1 cellular context compared by ENCODE assay signal in the genomic region with DNA sequence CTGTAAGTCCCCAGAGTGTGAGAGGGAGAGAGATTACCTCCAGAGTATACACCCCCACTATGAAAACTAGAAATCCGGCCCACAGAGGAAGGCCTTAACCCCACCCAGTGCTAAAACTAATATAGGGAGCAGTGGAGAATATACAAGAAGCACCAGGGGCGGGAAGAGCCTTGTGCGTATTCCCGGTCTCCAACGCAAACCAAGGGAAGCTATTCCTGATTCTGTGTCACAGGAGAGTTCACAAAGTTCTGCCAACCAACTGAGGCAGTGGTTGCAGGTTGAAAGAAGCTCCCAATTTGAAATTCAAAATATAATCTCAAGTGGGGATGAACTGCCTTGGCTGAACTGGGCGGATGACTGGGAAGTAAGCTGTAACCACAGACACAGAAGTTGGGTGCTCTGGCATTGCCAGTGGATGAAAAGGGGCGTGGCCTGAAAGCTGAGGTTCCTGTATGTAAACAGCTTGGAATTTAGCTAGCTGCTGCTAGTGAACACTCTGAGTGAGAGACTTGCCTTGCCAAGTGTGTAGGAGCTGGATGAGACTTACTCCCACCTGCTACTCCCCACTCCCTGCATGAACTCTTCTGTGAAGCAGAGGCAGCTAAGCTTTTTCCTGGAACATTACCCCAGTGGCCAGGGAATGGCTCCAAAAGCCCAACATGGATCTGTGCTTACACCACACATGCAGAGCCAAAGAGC.
TF ChIP-seq lines count a peak whose summit lies in the region.

No MANE protein-coding gene starts in this region.

TF ChIP-seq in HepG2, 621 proteins besides CTCF, POLR2A, EP300 and RAD21:
- TF ChIP-seq MEIS1 (CRISPR knock-in tag; IDR thresholded peaks at IDR 0.05; ENCODE audit: borderline replicate concordance) (no peak), ZNF407 (CRISPR knock-in tag; IDR thresholded peaks at IDR 0.05; ENCODE audit: not compliant biosample characterization) (no peak), ZFP36L1 (CRISPR knock-in tag; IDR thresholded peaks at IDR 0.05) (no peak), ZNF292 (CRISPR knock-in tag; IDR thresholded peaks at IDR 0.05; ENCODE audit: borderline replicate concordance, low read depth) (no peak), THYN1 (CRISPR knock-in tag; IDR thresholded peaks at IDR 0.05; ENCODE audit: borderline replicate concordance, low read depth) (no peak), RBM39 (IDR thresholded peaks at IDR 0.05; ENCODE audit: low read depth, low read length, poor library complexity, severe bottlenecking) (no peak), ATAD3A (CRISPR knock-in tag; IDR thresholded peaks at IDR 0.05) (no peak), MTA3 (CRISPR knock-in tag; IDR thresholded peaks at IDR 0.05) (no peak), ARID2 (CRISPR knock-in tag; IDR thresholded peaks at IDR 0.05; ENCODE audit: borderline replicate concordance) (no peak), RARA (CRISPR knock-in tag; IDR thresholded peaks at IDR 0.05) (no peak), ZEB1 (IDR thresholded peaks at IDR 0.05; ENCODE audit: insufficient replicate concordance, low read depth) (no peak), TOPORS (CRISPR knock-in tag; IDR thresholded peaks at IDR 0.05) (no peak), ZNF761 (CRISPR knock-in tag; conservative IDR thresholded peaks at IDR 0.05) (no peak), ZNF230 (CRISPR knock-in tag; IDR thresholded peaks at IDR 0.05) (no peak), GATAD1 (CRISPR knock-in tag; IDR thresholded peaks at IDR 0.05) (no peak), ATF4 (CRISPR knock-in tag; IDR thresholded peaks at IDR 0.05) (no peak), RFXAP (CRISPR knock-in tag; IDR thresholded peaks at IDR 0.05; ENCODE audit: borderline replicate concordance) (no peak), THAP9 (CRISPR knock-in tag; IDR thresholded peaks at IDR 0.05; ENCODE audit: borderline replicate concordance) (no peak)
- TF ChIP-seq, protein P1, sequence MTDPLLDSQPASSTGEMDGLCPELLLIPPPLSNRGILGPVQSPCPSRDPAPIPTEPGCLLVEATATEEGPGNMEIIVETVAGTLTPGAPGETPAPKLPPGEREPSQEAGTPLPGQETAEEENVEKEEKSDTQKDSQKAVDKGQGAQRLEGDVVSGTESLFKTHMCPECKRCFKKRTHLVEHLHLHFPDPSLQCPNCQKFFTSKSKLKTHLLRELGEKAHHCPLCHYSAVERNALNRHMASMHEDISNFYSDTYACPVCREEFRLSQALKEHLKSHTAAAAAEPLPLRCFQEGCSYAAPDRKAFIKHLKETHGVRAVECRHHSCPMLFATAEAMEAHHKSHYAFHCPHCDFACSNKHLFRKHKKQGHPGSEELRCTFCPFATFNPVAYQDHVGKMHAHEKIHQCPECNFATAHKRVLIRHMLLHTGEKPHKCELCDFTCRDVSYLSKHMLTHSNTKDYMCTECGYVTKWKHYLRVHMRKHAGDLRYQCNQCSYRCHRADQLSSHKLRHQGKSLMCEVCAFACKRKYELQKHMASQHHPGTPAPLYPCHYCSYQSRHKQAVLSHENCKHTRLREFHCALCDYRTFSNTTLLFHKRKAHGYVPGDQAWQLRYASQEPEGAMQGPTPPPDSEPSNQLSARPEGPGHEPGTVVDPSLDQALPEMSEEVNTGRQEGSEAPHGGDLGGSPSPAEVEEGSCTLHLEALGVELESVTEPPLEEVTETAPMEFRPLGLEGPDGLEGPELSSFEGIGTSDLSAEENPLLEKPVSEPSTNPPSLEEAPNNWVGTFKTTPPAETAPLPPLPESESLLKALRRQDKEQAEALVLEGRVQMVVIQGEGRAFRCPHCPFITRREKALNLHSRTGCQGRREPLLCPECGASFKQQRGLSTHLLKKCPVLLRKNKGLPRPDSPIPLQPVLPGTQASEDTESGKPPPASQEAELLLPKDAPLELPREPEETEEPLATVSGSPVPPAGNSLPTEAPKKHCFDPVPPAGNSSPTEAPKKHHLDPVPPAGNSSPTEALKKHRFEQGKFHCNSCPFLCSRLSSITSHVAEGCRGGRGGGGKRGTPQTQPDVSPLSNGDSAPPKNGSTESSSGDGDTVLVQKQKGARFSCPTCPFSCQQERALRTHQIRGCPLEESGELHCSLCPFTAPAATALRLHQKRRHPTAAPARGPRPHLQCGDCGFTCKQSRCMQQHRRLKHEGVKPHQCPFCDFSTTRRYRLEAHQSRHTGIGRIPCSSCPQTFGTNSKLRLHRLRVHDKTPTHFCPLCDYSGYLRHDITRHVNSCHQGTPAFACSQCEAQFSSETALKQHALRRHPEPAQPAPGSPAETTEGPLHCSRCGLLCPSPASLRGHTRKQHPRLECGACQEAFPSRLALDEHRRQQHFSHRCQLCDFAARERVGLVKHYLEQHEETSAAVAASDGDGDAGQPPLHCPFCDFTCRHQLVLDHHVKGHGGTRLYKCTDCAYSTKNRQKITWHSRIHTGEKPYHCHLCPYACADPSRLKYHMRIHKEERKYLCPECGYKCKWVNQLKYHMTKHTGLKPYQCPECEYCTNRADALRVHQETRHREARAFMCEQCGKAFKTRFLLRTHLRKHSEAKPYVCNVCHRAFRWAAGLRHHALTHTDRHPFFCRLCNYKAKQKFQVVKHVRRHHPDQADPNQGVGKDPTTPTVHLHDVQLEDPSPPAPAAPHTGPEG (CRISPR knock-in tag; IDR thresholded peaks at IDR 0.05) = no peak
- TF ChIP-seq, protein P2, sequence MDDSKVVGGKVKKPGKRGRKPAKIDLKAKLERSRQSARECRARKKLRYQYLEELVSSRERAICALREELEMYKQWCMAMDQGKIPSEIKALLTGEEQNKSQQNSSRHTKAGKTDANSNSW (CRISPR knock-in tag; IDR thresholded peaks at IDR 0.05; ENCODE audit: borderline replicate concordance) = no peak
